In the genomic region with DNA sequence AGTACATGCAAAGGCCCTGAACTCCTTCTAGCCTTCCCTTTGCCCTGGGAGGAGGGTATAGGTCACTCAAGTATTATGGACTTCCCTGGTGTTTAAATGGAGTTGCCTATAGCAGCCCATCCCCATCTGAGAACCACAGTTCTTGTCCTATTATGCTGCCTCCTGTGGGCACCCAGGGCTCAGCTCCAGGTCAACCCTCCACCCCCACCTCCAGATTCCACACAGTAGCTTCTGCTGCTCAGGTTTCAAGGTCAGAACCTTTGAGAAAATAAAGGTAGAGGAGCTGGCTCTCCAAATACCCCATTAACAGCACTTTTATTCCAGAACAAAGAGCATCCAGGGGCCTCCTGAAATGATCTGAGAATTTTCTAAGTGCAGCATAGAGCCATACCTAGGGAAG, we compare ENCODE assay signal across 18 cellular contexts. TPM values are rescaled to one million over a fixed set of nuclear protein-coding genes. Genes with fewer than 3 reads are reported as not detected.
A peak's percentile ranks its signal among the peaks of the same experiment; 100 is the strongest.
DNase-seq lines count a peak whose midpoint lies in the region; ATAC-seq and TF ChIP-seq lines count a peak whose summit lies in the region.
"Had no signal": no experiment of that assay in that cellular context is flagged by ENCODE, and none has a peak within 500 bp of the region (broad histone marks: within the 10 kb centered on the region; RNA-seq: fewer than 3 reads in every experiment).

No MANE protein-coding gene starts in this region.

- H3K79me2 ChIP-seq in GM23338 (replicated peaks; ENCODE audit: insufficient read depth) (peaks cover 68% of the 10 kb centered on the region), trophoblast cell (ENCODE audit: control insufficient read depth, insufficient read depth, low read length, poor library complexity) (peaks cover 17% of the 10 kb centered on the region)

- H2AFZ ChIP-seq in GM23338 (no peak overlapping the region), trophoblast cell (ENCODE audit: insufficient read depth, low read length, poor library complexity) (no peak overlapping the region)

- H2BK5ac ChIP-seq in trophoblast cell (ENCODE audit: low read depth, low read length, poor library complexity), result peak overlapping the region; percentile 46

- H2BK12ac ChIP-seq in trophoblast cell (ENCODE audit: low read length), result no peak overlapping the region

- no peak overlapping the region for H2AK5ac ChIP-seq in trophoblast cell (ENCODE audit: low read length)

- H3K79me1 ChIP-seq in trophoblast cell (ENCODE audit: low read length), result peaks cover 29% of the 10 kb centered on the region

- no peak overlapping the region for H3K9ac ChIP-seq in trophoblast cell (ENCODE audit: low read length)

- H3K4me1 ChIP-seq in GM23338 (ENCODE audit: insufficient read depth) (peaks cover 14% of the 10 kb centered on the region; the same call in 1 of the 2 replicates), gastroesophageal sphincter (peaks cover 14 to 97% (median 25%) of the 10 kb centered on the region in 3 donors), trophoblast cell (ENCODE audit: control insufficient read depth in 1 of 2, insufficient read depth in 2 of 2, low read length in 2 of 2) (peaks cover 33% of the 10 kb centered on the region in 2 experiments)
- H3K4me1 ChIP-seq: HAP-1 had no signal

- TF ChIP-seq POLR2A in gastroesophageal sphincter (IDR thresholded peaks at IDR 0.05), result no peak

- no peaks in the 10 kb centered on the region for H3K9me3 ChIP-seq in gastroesophageal sphincter
- H3K9me3 ChIP-seq in trophoblast cell (ENCODE audit: insufficient read depth, low read depth, low read length), result peaks cover 8% of the 10 kb centered on the region
- H3K9me3 ChIP-seq: mucosa of descending colon had no signal

- no peak overlapping the region for H3K18ac ChIP-seq in trophoblast cell (ENCODE audit: low read length)

- H3K27ac ChIP-seq in GM23338 (ENCODE audit: low read depth), result peak overlapping the region; percentile 81
- H3K27ac ChIP-seq in gastroesophageal sphincter, result peak overlapping the region; percentile 85 to 99 (median 94)
- H3K27ac ChIP-seq in trophoblast cell (ENCODE audit: low read depth, low read length), result peak overlapping the region; percentile 37

- H3K4me2 ChIP-seq in GM23338 (no peak overlapping the region; the same call in 1 of the 2 replicates), trophoblast cell (ENCODE audit: low read length) (no peak overlapping the region)

- H4K12ac ChIP-seq in trophoblast cell (ENCODE audit: low read depth, low read length), result no peak overlapping the region

- no peak overlapping the region for H4K91ac ChIP-seq in trophoblast cell (ENCODE audit: low read depth, low read length)

- no peaks in the 10 kb centered on the region for H3K27me3 ChIP-seq in GM23338 (ENCODE audit: insufficient read depth)
- H3K27me3 ChIP-seq in gastroesophageal sphincter, result no peaks in the 10 kb centered on the region
- no peaks in the 10 kb centered on the region for H3K27me3 ChIP-seq in trophoblast cell (ENCODE audit: insufficient read depth, low read length)

- peak; percentile 80 for ATAC-seq in GM23338
- ATAC-seq in WTC11, result peak; percentile 78
- ATAC-seq in gastroesophageal sphincter, result no peak
- no peak for ATAC-seq in GM19328 (IDR thresholded peaks at IDR 0.05; ENCODE audit: unreplicated experiment)
- ATAC-seq in HG03135 (IDR thresholded peaks at IDR 0.05; ENCODE audit: unreplicated experiment), result no peak
- ATAC-seq: mucosa of descending colon; stimulated activated effector memory CD8-positive, alpha-beta T cell treated with anti-CD3 and anti-CD28 coated beads, Interleukin-12 subunit alpha, Interleukin-12 subunit beta, amount 100 ng/mL, for 72 hours had no signal

- H3K4me1 Mint-ChIP-seq in GM23338 (peaks cover 34% of the 10 kb centered on the region), WTC11 (peaks cover 31% of the 10 kb centered on the region)
- H3K4me1 Mint-ChIP-seq: immature natural killer cell; stimulated activated effector memory CD8-positive, alpha-beta T cell treated with anti-CD3 and anti-CD28 coated beads, Interleukin-12 subunit alpha, Interleukin-12 subunit beta, amount 100 ng/mL, for 72 hours had no signal

- peaks cover 6% of the 10 kb centered on the region for H3K27me3 Mint-ChIP-seq in GM23338 (ENCODE audit: insufficient read depth, low read depth, poor library complexity)
- no peaks in the 10 kb centered on the region for H3K27me3 Mint-ChIP-seq in WTC11 (ENCODE audit: low read depth)
- H3K27me3 Mint-ChIP-seq: activated naive CD8-positive, alpha-beta T cell treated with anti-CD3 and anti-CD28 coated beads, Interleukin-2, amount 10 ng/mL, durations not matched to agents 7 days and 5 days had no signal

- CTCF ChIA-PET in WTC11 (lab: Charles Lee), result interaction anchor here (0.7 to 6.3 kb wide), 10 partner anchors 9 to 208 kb away, joined by 3 to 48 read pairs (median 4); no protein-coding TSS in a partner anchor

- H3K36me3 Mint-ChIP-seq in GM23338 (ENCODE audit: low read depth), result peaks cover 83% of the 10 kb centered on the region
- H3K36me3 Mint-ChIP-seq in WTC11, result peaks cover 70% of the 10 kb centered on the region

- TF ChIP-seq EP300 in gastroesophageal sphincter (IDR thresholded peaks at IDR 0.05), result no peak

- H3F3A ChIP-seq in GM23338 (replicated peaks; ENCODE audit: low read depth), result no peaks in the 10 kb centered on the region

- H3K23ac ChIP-seq in trophoblast cell (ENCODE audit: low read length), result no peak overlapping the region

- H2BK120ac ChIP-seq in trophoblast cell (ENCODE audit: insufficient read depth, low read length, poor library complexity), result no peak overlapping the region

- H3K4me3 ChIP-seq in GM23338 (no peak overlapping the region), gastroesophageal sphincter (no peak overlapping the region), trophoblast cell (ENCODE audit: low read depth, low read length) (no peak overlapping the region)
- H3K4me3 ChIP-seq: HAP-1, mucosa of descending colon had no signal

- no peak overlapping the region for H3K27ac Mint-ChIP-seq in GM23338
- H3K27ac Mint-ChIP-seq in WTC11, result no peak overlapping the region
- H3K27ac Mint-ChIP-seq: activated naive CD8-positive, alpha-beta T cell treated with anti-CD3 and anti-CD28 coated beads, Interleukin-2, amount 10 ng/mL, durations not matched to agents 7 days and 5 days; CD8-positive, alpha-beta memory T cell; immature natural killer cell; stimulated activated effector memory CD8-positive, alpha-beta T cell treated with anti-CD3 and anti-CD28 coated beads, Interleukin-12 subunit alpha, Interleukin-12 subunit beta, amount 100 ng/mL, for 72 hours had no signal

- peaks cover 10% of the 10 kb centered on the region for H3K36me3 ChIP-seq in GM23338 (ENCODE audit: insufficient read depth)
- H3K36me3 ChIP-seq in gastroesophageal sphincter, result peaks cover 0 to 45% of the 10 kb centered on the region in 2 donors
- H3K36me3 ChIP-seq in trophoblast cell (ENCODE audit: control insufficient read depth in 1 of 2, insufficient read depth in 2 of 2, low read length in 2 of 2), result peaks cover 63 to 74% of the 10 kb centered on the region in 2 experiments

- H3K4ac ChIP-seq in trophoblast cell (ENCODE audit: low read depth, low read length), result peak overlapping the region; percentile 9

- POLR2A ChIA-PET in WTC11 (lab: Charles Lee), result interaction anchor here (1.1 kb wide), 1 partner anchor 18 kb away, joined by 4 read pairs; no protein-coding TSS in a partner anchor

- H4K20me1 ChIP-seq in GM23338 (replicated peaks; ENCODE audit: insufficient read depth), result peaks cover 24% of the 10 kb centered on the region; the same call in 1 of the 2 replicates

- no peak overlapping the region for H3K14ac ChIP-seq in trophoblast cell (ENCODE audit: low read length)

- H4K8ac ChIP-seq in trophoblast cell (ENCODE audit: low read depth, low read length), result no peak overlapping the region

- H3K9me3 Mint-ChIP-seq in GM23338, result peaks cover 2% of the 10 kb centered on the region; the same call in 2 of the 3 replicates
- peaks cover 7% of the 10 kb centered on the region for H3K9me3 Mint-ChIP-seq in WTC11

- no peak overlapping the region for H3K4me3 Mint-ChIP-seq in GM23338
- H3K4me3 Mint-ChIP-seq in WTC11, result no peak overlapping the region
- H3K4me3 Mint-ChIP-seq: activated naive CD8-positive, alpha-beta T cell treated with anti-CD3 and anti-CD28 coated beads, Interleukin-2, amount 10 ng/mL, durations not matched to agents 7 days and 5 days; CD8-positive, alpha-beta memory T cell; immature natural killer cell; stimulated activated effector memory CD8-positive, alpha-beta T cell treated with anti-CD3 and anti-CD28 coated beads, Interleukin-12 subunit alpha, Interleukin-12 subunit beta, amount 100 ng/mL, for 72 hours had no signal

- TF ChIP-seq CTCF in GM23338 (conservative IDR thresholded peaks at IDR 0.05; ENCODE audit: low read depth in 2 of 2) (peak; percentile 13; a peak in 1 of 4 replicates), WTC11 (IDR thresholded peaks at IDR 0.05) (no peak), gastroesophageal sphincter (IDR thresholded peaks at IDR 0.05) (peak in 2 of 4 experiments; percentile 5 to 18)

- no peaks in the 10 kb centered on the region for H3K9me2 ChIP-seq in GM23338 (ENCODE audit: insufficient read depth)

- DNase-seq in GM23338 (ENCODE audit: low spot score), result peak; percentile 50
- no peak for DNase-seq in WTC11 (ENCODE audit: low spot score)
- no peak for DNase-seq in trophoblast cell
- DNase-seq in NCI-H187 (lab: John Stamatoyannopoulos, UW), result no peak
- DNase-seq in SKM-1 (lab: John Stamatoyannopoulos, UW; ENCODE audit: unreplicated experiment), result no peak
- DNase-seq: activated naive CD8-positive, alpha-beta T cell treated with anti-CD3 and anti-CD28 coated beads, Interleukin-2, amount 10 ng/mL, durations not matched to agents 7 days and 5 days; CD8-positive, alpha-beta memory T cell; dermis blood vessel endothelial cell; immature natural killer cell; NK-92 treated with Interleukin-12 subunit alpha and Interleukin-12 subunit beta, amount 100 ng/mL, for 24 hours; retina; stimulated activated CD4-positive, alpha-beta T cell treated with anti-CD3 and anti-CD28 coated beads, Interleukin-4, amount 100 ng/mL, for 1 hour had no signal

TF ChIP-seq in GM23338, 12 proteins besides CTCF, POLR2A, EP300 and RAD21 (continues in another document):
- TF ChIP-seq EZH2phosphoT487 (IDR thresholded peaks at IDR 0.05; ENCODE audit: unreplicated experiment), result no peak
- no peak for TF ChIP-seq JUNB (IDR thresholded peaks at IDR 0.05; ENCODE audit: unreplicated experiment)

TF ChIP-seq in WTC11, 78 proteins besides CTCF, POLR2A, EP300 and RAD21 (continues in another document):
- TF ChIP-seq ZNF232 (CRISPR knock-in tag; IDR thresholded peaks at IDR 0.05), result no peak

RNA-seq across cellular contexts. Expression of a gene that starts 57.4 kb away (rescaled TPM):
- total RNA-seq in GM23338 (2014; rRNA removed; shearing (Covaris generic)), result 257 and 280 TPM in 2 replicates
- 121 and 129 TPM in 2 replicates for polyA plus RNA-seq in GM23338 (2016; fragmentation: Nextera tagmentation; extraction: Ambion mirVana)
- total RNA-seq in WTC11 (2021), result 196 to 198 TPM (median 197 TPM) in 3 replicates
- 1,000 to 10,000 TPM in 2 of 4 donors, 100 to 1,000 TPM in 2; 776 to 1,910 (median 969) TPM for total RNA-seq in gastroesophageal sphincter
- polyA plus RNA-seq in trophoblast cell (2013), result 427 and 440 TPM in 2 replicates

Comparison
In these comparisons a context has a peak if more than half of its experiments do, and no peak if none do; other contexts are left out.
1. ATAC-seq: peak in GM23338 (single experiment) and WTC11 (single experiment); none in gastroesophageal sphincter (single experiment), GM19328 (single experiment) and HG03135 (single experiment).
2. H3K27ac ChIP-seq: peak in every context shown above with its lines; median percentile 94 in gastroesophageal sphincter; 81 in GM23338; 37 in trophoblast cell.